Comparison of ENCODE assay signal across 12 cellular contexts in the genomic region with DNA sequence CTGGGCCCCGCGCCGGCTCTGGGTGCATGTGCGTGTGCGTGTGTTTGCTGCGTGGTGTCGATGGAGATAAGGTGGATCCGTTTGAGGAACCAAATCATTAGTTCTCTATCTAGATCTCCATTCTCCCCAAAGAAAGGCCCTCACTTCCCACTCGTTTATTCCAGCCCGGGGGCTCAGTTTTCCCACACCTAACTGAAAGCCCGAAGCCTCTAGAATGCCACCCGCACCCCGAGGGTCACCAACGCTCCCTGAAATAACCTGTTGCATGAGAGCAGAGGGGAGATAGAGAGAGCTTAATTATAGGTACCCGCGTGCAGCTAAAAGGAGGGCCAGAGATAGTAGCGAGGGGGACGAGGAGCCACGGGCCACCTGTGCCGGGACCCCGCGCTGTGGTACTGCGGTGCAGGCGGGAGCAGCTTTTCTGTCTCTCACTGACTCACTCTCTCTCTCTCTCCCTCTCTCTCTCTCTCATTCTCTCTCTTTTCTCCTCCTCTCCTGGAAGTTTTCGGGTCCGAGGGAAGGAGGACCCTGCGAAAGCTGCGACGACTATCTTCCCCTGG. TPM values are rescaled to one million over a fixed set of nuclear protein-coding genes. Genes with fewer than 3 reads are reported as not detected.
DNase-seq lines count a peak whose midpoint lies in the region; ATAC-seq and TF ChIP-seq lines count a peak whose summit lies in the region.
"Had no signal": no experiment of that assay in that cellular context is flagged by ENCODE, and none has a peak within 500 bp of the region (broad histone marks: within the 10 kb centered on the region; RNA-seq: fewer than 3 reads in every experiment).

No MANE protein-coding gene starts in this region.

- no peak overlapping the region for H3K27ac Mint-ChIP-seq in CD8-positive, alpha-beta T cell
- peak overlapping the region; percentile 41 for H3K27ac Mint-ChIP-seq in activated naive CD8-positive, alpha-beta T cell treated with anti-CD3 and anti-CD28 coated beads, Interleukin-2, amount 50 U/mL, for 24 hours
- H3K27ac Mint-ChIP-seq in naive thymus-derived CD8-positive, alpha-beta T cell: peak overlapping the region in 1 of 10 donors; percentile 24

- peaks cover 39% of the 10 kb centered on the region for H3K4me1 ChIP-seq in CD8-positive, alpha-beta T cell (ENCODE audit: insufficient read depth, low read length)
- H3K4me1 ChIP-seq in HEK293 (ENCODE audit: control insufficient read depth, insufficient read depth, low read length) (no peaks in the 10 kb centered on the region), left lung (peaks cover 0 to 81% of the 10 kb centered on the region in 2 donors)

- POLR2A ChIA-PET in CD8-positive, alpha-beta T cell (lab: Charles Lee): no interaction called here
- POLR2A ChIA-PET in HEK293 (lab: Yijun Ruan, JAX): interaction anchor here (0.9 to 2.1 kb wide), 7 partner anchors 9 to 454 kb away, joined by 3 to 11 read pairs (median 5); partner anchors contain the start of gene TMEM50B
- POLR2A ChIA-PET in naive thymus-derived CD8-positive, alpha-beta T cell (lab: Charles Lee): interaction anchor here (1.4 kb wide), 1 partner anchor 10 kb away, joined by 6 read pairs; no protein-coding TSS in a partner anchor

- H3K4me3 Mint-ChIP-seq in CD8-positive, alpha-beta T cell: peak overlapping the region; percentile 8
- peak overlapping the region; percentile 7 for H3K4me3 Mint-ChIP-seq in activated naive CD8-positive, alpha-beta T cell treated with anti-CD3 and anti-CD28 coated beads, Interleukin-2, amount 50 U/mL, for 24 hours
- H3K4me3 Mint-ChIP-seq in naive thymus-derived CD8-positive, alpha-beta T cell: peak overlapping the region; percentile 14 to 76 (median 64)

- intact Hi-C loops in CD8-positive, alpha-beta T cell (cut with DNase I, micrococcal nuclease): no loop called here
- intact Hi-C loops in left lung (cut with DNase I): no loop called here

- no peak for TF ChIP-seq CTCF in CD8-positive, alpha-beta T cell (IDR thresholded peaks at IDR 0.05)
- TF ChIP-seq CTCF in HEK293 (tag by site-specific recombination; IDR thresholded peaks at IDR 0.05): no peak
- no peak for TF ChIP-seq CTCF in left lung (IDR thresholded peaks at IDR 0.05)

- ATAC-seq in CD8-positive, alpha-beta T cell: no peak
- no peak for ATAC-seq in activated naive CD8-positive, alpha-beta T cell treated with anti-CD3 and anti-CD28 coated beads, Interleukin-2, amount 50 U/mL, for 24 hours
- ATAC-seq in naive thymus-derived CD8-positive, alpha-beta T cell: no peak
- ATAC-seq in HG02759 (IDR thresholded peaks at IDR 0.05; ENCODE audit: unreplicated experiment): no peak
- ATAC-seq in left lung: no peak

- no peaks in the 10 kb centered on the region for H3K9me3 ChIP-seq in CD8-positive, alpha-beta T cell (ENCODE audit: low read length)
- no peaks in the 10 kb centered on the region for H3K9me3 ChIP-seq in HEK293 (ENCODE audit: control insufficient read depth, insufficient read depth, low read depth, low read length)
- no peaks in the 10 kb centered on the region for H3K9me3 ChIP-seq in left lung
- H3K9me3 ChIP-seq: suprapubic skin had no signal

- no peaks in the 10 kb centered on the region for H3K36me3 ChIP-seq in CD8-positive, alpha-beta T cell (ENCODE audit: insufficient read depth, low read length)
- no peaks in the 10 kb centered on the region for H3K36me3 ChIP-seq in HEK293 (ENCODE audit: control insufficient read depth in 2 of 2, insufficient read depth in 1 of 2, low read length in 2 of 2)
- H3K36me3 ChIP-seq in left lung: no peaks in the 10 kb centered on the region
- H3K36me3 ChIP-seq: cardiac muscle cell, suprapubic skin had no signal

- H3K9me3 Mint-ChIP-seq in CD8-positive, alpha-beta T cell: no peaks in the 10 kb centered on the region
- no peaks in the 10 kb centered on the region for H3K9me3 Mint-ChIP-seq in activated naive CD8-positive, alpha-beta T cell treated with anti-CD3 and anti-CD28 coated beads, Interleukin-2, amount 50 U/mL, for 24 hours
- H3K9me3 Mint-ChIP-seq in naive thymus-derived CD8-positive, alpha-beta T cell: peaks cover 0 to 2% (median 0%) of the 10 kb centered on the region in 9 donors

- H3K27me3 Mint-ChIP-seq in CD8-positive, alpha-beta T cell (ENCODE audit: low read depth): peaks cover 61% of the 10 kb centered on the region
- peaks cover 83% of the 10 kb centered on the region for H3K27me3 Mint-ChIP-seq in activated naive CD8-positive, alpha-beta T cell treated with anti-CD3 and anti-CD28 coated beads, Interleukin-2, amount 50 U/mL, for 24 hours
- peaks cover 37 to 93% (median 75%) of the 10 kb centered on the region in 5 donors for H3K27me3 Mint-ChIP-seq in naive thymus-derived CD8-positive, alpha-beta T cell

- CTCF ChIA-PET in CD8-positive, alpha-beta T cell (lab: Charles Lee): no interaction called here
- CTCF ChIA-PET in HEK293 (lab: Yijun Ruan, JAX): interaction anchor here (0.6 to 2.8 kb wide), 14 partner anchors 8 to 780 kb away, joined by 3 to 15 read pairs (median 4); no protein-coding TSS in a partner anchor

- no peak overlapping the region for H3K4me3 ChIP-seq in CD8-positive, alpha-beta T cell (ENCODE audit: low read depth, low read length)
- peak overlapping the region; percentile 48 for H3K4me3 ChIP-seq in HEK293 (ENCODE audit: low read depth, low read length)
- peak overlapping the region in 1 of 2 donors; percentile 19 for H3K4me3 ChIP-seq in left lung
- H3K4me3 ChIP-seq: cardiac muscle cell, suprapubic skin had no signal

- H3K27ac ChIP-seq in CD8-positive, alpha-beta T cell (ENCODE audit: low read depth, low read length): no peak overlapping the region
- H3K27ac ChIP-seq in HEK293 (ENCODE audit: extremely low read depth, low read depth, low read length) (no peak overlapping the region; the same call in 1 of the 2 replicates), left lung (no peak overlapping the region)
- H3K27ac ChIP-seq: cardiac muscle cell, suprapubic skin had no signal

- peaks cover 41% of the 10 kb centered on the region for H3K27me3 ChIP-seq in CD8-positive, alpha-beta T cell (ENCODE audit: insufficient read depth, low read length)
- H3K27me3 ChIP-seq in left lung: peaks cover 100% of the 10 kb centered on the region in 2 donors

- peaks cover 32% of the 10 kb centered on the region for H3K4me1 Mint-ChIP-seq in CD8-positive, alpha-beta T cell (ENCODE audit: low read depth)
- peaks cover 43% of the 10 kb centered on the region for H3K4me1 Mint-ChIP-seq in activated naive CD8-positive, alpha-beta T cell treated with anti-CD3 and anti-CD28 coated beads, Interleukin-2, amount 50 U/mL, for 24 hours
- H3K4me1 Mint-ChIP-seq in naive thymus-derived CD8-positive, alpha-beta T cell: peaks cover 27 to 58% (median 53%) of the 10 kb centered on the region in 4 donors

- no peak for DNase-seq in CD8-positive, alpha-beta T cell
- DNase-seq in activated naive CD8-positive, alpha-beta T cell treated with anti-CD3 and anti-CD28 coated beads, Interleukin-2, amount 50 U/mL, for 24 hours: no peak
- DNase-seq in naive thymus-derived CD8-positive, alpha-beta T cell: no peak
- DNase-seq in HUDEP-2 (lab: John Stamatoyannopoulos, UW; ENCODE audit: unreplicated experiment in 76 of 76): no peak
- DNase-seq in NCI-H345 (lab: John Stamatoyannopoulos, UW): no peak
- no peak for DNase-seq in left lung
- DNase-seq: stimulated activated CD4-positive, alpha-beta T cell treated with anti-CD3 and anti-CD28 coated beads, Interleukin-2, amount 100 ng/mL, for 48 hours had no signal

- H3K36me3 Mint-ChIP-seq in CD8-positive, alpha-beta T cell: no peaks in the 10 kb centered on the region
- no peaks in the 10 kb centered on the region for H3K36me3 Mint-ChIP-seq in activated naive CD8-positive, alpha-beta T cell treated with anti-CD3 and anti-CD28 coated beads, Interleukin-2, amount 50 U/mL, for 24 hours (ENCODE audit: low read depth)
- peaks cover 0 to 3% (median 0%) of the 10 kb centered on the region in 3 donors for H3K36me3 Mint-ChIP-seq in naive thymus-derived CD8-positive, alpha-beta T cell

TF ChIP-seq in HEK293, 187 proteins besides CTCF, POLR2A, EP300 and RAD21 (continues in another document):
- TF ChIP-seq ELK4 (IDR thresholded peaks at IDR 0.05; ENCODE audit: borderline replicate concordance, low read depth, low read length): no peak
- no peak for TF ChIP-seq GLI2 (tag by site-specific recombination; IDR thresholded peaks at IDR 0.05; ENCODE audit: borderline replicate concordance, low read depth)
- TF ChIP-seq SCRT2 (tag by site-specific recombination; IDR thresholded peaks at IDR 0.05): peak; percentile 90
- TF ChIP-seq, protein P1, sequence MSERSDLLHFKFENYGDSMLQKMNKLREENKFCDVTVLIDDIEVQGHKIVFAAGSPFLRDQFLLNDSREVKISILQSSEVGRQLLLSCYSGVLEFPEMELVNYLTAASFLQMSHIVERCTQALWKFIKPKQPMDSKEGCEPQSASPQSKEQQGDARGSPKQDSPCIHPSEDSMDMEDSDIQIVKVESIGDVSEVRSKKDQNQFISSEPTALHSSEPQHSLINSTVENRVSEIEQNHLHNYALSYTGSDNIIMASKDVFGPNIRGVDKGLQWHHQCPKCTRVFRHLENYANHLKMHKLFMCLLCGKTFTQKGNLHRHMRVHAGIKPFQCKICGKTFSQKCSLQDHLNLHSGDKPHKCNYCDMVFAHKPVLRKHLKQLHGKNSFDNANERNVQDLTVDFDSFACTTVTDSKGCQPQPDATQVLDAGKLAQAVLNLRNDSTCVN (tag by site-specific recombination; optimal IDR thresholded peaks at IDR 0.05): no peak

RNA-seq across cellular contexts. Expression of gene OLIG2, which starts 0.6 kb away (rescaled TPM):
- not detected for total RNA-seq in CD8-positive, alpha-beta T cell
- total RNA-seq in naive thymus-derived CD8-positive, alpha-beta T cell: not detected
- not detected for polyA plus RNA-seq in naive thymus-derived CD8-positive, alpha-beta T cell
- under 1 TPM; 0.23 to 0.47 TPM for total RNA-seq in left lung
- total RNA-seq: suprapubic skin had no signal
- polyA plus RNA-seq: cardiac muscle cell, keratinocyte had no signal

RNA-seq across cellular contexts. Expression of gene OLIG1, which starts 43.6 kb away (rescaled TPM):
- not detected for total RNA-seq in CD8-positive, alpha-beta T cell
- not detected for total RNA-seq in naive thymus-derived CD8-positive, alpha-beta T cell
- not detected for polyA plus RNA-seq in naive thymus-derived CD8-positive, alpha-beta T cell
- total RNA-seq in left lung: 1 to 10 TPM; 1.6 to 4.2 TPM
- total RNA-seq: cardiac muscle cell had no signal
- polyA plus RNA-seq: keratinocyte had no signal

Comparison
In these comparisons a context has a peak if more than half of its experiments do, and no peak if none do; other contexts are left out.
1. H3K4me3 Mint-ChIP-seq: peak in every context shown above with its lines; median percentile 64 in naive thymus-derived CD8-positive, alpha-beta T cell; 8 in CD8-positive, alpha-beta T cell; 7 in activated naive CD8-positive, alpha-beta T cell treated with anti-CD3 and anti-CD28 coated beads, Interleukin-2, amount 50 U/mL, for 24 hours.